In the genomic region with DNA sequence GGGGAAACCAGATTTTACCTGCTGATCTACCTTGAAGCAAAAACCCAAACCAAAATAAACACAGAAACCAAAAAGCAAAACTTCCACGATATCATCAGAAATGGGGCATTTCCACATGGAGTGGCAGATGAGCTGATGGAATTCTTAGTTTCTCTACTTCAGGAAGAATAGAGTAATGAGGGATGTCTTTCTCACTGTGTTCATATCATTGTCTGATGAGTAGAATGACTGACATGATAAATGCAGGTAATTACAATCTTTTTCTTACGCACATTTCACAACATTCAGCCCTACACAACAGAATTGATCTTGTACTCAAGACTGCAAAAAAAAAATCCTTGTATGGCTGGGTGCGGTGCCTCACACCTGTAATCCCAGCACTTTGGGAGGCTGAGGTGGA, we compare ENCODE assay signal across 27 cellular contexts.
"Had no signal": no experiment of that assay in that cellular context is flagged by ENCODE, and none has a peak within 500 bp of the region (broad histone marks: within the 10 kb centered on the region; RNA-seq: fewer than 3 reads in every experiment).

No MANE protein-coding gene starts in this region.

- H3K27ac ChIP-seq: neural progenitor cell, ovary, parathyroid adenoma, psoas muscle, right lobe of liver, sigmoid colon, stomach, thoracic aorta, thyroid gland, tibial nerve, upper lobe of right lung, uterus had no signal

- H3K4me3 ChIP-seq: neural progenitor cell, ovary, psoas muscle, right lobe of liver, sigmoid colon, stomach, thoracic aorta, thyroid gland, tibial nerve, upper lobe of right lung, uterus had no signal

- DNase-seq: naive B cell; nephron progenitor cell; occipital lobe; ovary; posterior cingulate gyrus; psoas muscle; right cardiac atrium; right lobe of liver; sigmoid colon; stimulated activated CD4-positive, alpha-beta T cell treated with anti-CD3 and anti-CD28 coated beads, Interleukin-15, amount 100 ng/mL, for 24 hours; stimulated activated CD4-positive, alpha-beta T cell treated with anti-CD3 and anti-CD28 coated beads, Interleukin-4, amount 100 ng/mL, for 1 hour; stimulated activated CD4-positive, alpha-beta T cell treated with anti-CD3 and anti-CD28 coated beads, Interleukin-4, amount 100 ng/mL, for 4 hours; stimulated activated CD8-positive, alpha-beta memory T cell treated with anti-CD3 and anti-CD28 coated beads, Interleukin-4, amount 100 ng/mL, for 48 hours; stimulated activated naive CD8-positive, alpha-beta T cell treated with anti-CD3 and anti-CD28 coated beads, Interleukin-15, Interleukin-2, amounts not matched to agents 100 U/mL and 50 U/mL, for 24 hours; stomach; thyroid gland; upper lobe of right lung; uterus had no signal

- ATAC-seq: natural killer cell treated with Interleukin-12 subunit alpha and Interleukin-12 subunit beta and Interleukin-15 and Interleukin-18, amount 100 ng/mL, for 72 hours; psoas muscle; right cardiac atrium; right lobe of liver; stimulated activated memory B cell treated with anti-CD40 and anti-IgM and Interleukin-4, amounts not matched to agents 10 μg/mL and 1 μg/mL and 100 μg/mL, for 72 hours; stimulated activated naive CD8-positive, alpha-beta T cell treated with anti-CD3 and anti-CD28 coated beads, Interleukin-15, Interleukin-2, amounts not matched to agents 100 U/mL and 50 U/mL, for 24 hours; upper lobe of right lung had no signal

- H3K4me1 Mint-ChIP-seq: naive B cell; neural progenitor cell; stimulated activated memory B cell treated with anti-CD40 and anti-IgM and Interleukin-4, amounts not matched to agents 10 μg/mL and 1 μg/mL and 100 μg/mL, for 72 hours had no signal

- H3K9ac ChIP-seq: neural progenitor cell, parathyroid adenoma had no signal

- H3K4me3 Mint-ChIP-seq: naive B cell; naive thymus-derived CD8-positive, alpha-beta T cell; natural killer cell treated with Interleukin-12 subunit alpha and Interleukin-12 subunit beta and Interleukin-15 and Interleukin-18, amount 100 ng/mL, for 72 hours; nephron progenitor cell; neural progenitor cell; stimulated activated memory B cell treated with anti-CD40 and anti-IgM and Interleukin-4, amounts not matched to agents 10 μg/mL and 1 μg/mL and 100 μg/mL, for 72 hours; type B pancreatic cell had no signal

- H3K9me3 ChIP-seq: ovary, psoas muscle, right lobe of liver, sigmoid colon, stomach, thoracic aorta, thyroid gland, tibial nerve, upper lobe of right lung, uterus had no signal

- H2AFZ ChIP-seq: neural progenitor cell, parathyroid adenoma had no signal

- H3K4me1 ChIP-seq: neural progenitor cell, parathyroid adenoma, psoas muscle, right lobe of liver, sigmoid colon, stomach, thyroid gland, upper lobe of right lung, uterus had no signal

- H3K4me2 ChIP-seq: neural progenitor cell had no signal

- H3K27me3 Mint-ChIP-seq: stimulated activated memory B cell treated with anti-CD40 and anti-IgM and Interleukin-4, amounts not matched to agents 10 μg/mL and 1 μg/mL and 100 μg/mL, for 72 hours had no signal

- H3K79me2 ChIP-seq: parathyroid adenoma had no signal

- H3K27ac Mint-ChIP-seq: natural killer cell treated with Interleukin-12 subunit alpha and Interleukin-12 subunit beta and Interleukin-15 and Interleukin-18, amount 100 ng/mL, for 72 hours; nephron progenitor cell; neural progenitor cell; progenitor cell of endocrine pancreas; stimulated activated memory B cell treated with anti-CD40 and anti-IgM and Interleukin-4, amounts not matched to agents 10 μg/mL and 1 μg/mL and 100 μg/mL, for 72 hours; type B pancreatic cell had no signal

- H3K27me3 ChIP-seq: neural progenitor cell, ovary, right lobe of liver, sigmoid colon, stomach, thyroid gland, tibial nerve, upper lobe of right lung, uterus had no signal

- H3K36me3 ChIP-seq: neural progenitor cell, ovary, right lobe of liver, sigmoid colon, stomach, thoracic aorta, thyroid gland, tibial nerve, upper lobe of right lung, uterus had no signal

- H3K9me3 Mint-ChIP-seq: naive thymus-derived CD8-positive, alpha-beta T cell; natural killer cell treated with Interleukin-12 subunit alpha and Interleukin-12 subunit beta and Interleukin-15 and Interleukin-18, amount 100 ng/mL, for 72 hours; nephron progenitor cell; neural progenitor cell; stimulated activated memory B cell treated with anti-CD40 and anti-IgM and Interleukin-4, amounts not matched to agents 10 μg/mL and 1 μg/mL and 100 μg/mL, for 72 hours; type B pancreatic cell had no signal
